In the genomic region with DNA sequence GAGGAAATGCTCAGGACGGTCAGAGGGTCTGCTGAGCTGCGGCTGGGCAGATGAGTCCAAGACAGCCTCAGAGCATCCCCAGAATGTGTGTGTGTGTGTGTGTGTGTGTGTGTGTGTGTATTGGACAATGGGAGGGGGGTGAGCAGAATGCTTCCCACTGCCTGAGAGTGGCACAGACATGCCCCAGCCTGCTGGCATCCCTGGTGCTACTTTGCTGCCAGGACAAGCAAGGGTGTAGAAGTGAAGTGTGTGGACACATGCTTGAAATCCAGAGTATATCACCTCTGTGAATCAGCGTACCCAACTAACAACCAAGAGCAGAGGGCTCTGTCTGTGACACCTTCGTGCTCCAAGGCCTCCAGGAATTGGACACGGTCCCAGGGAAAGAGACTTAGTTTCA, we compare ENCODE assay signal across 14 cellular contexts.
"Had no signal": no experiment of that assay in that cellular context is flagged by ENCODE, and none has a peak within 500 bp of the region (broad histone marks: within the 10 kb centered on the region; RNA-seq: fewer than 3 reads in every experiment).

No MANE protein-coding gene starts in this region.

- H3K4me3 ChIP-seq: colonic mucosa, heart left ventricle, mucosa of descending colon, ovary, right atrium auricular region, upper lobe of left lung had no signal

- H3K27me3 ChIP-seq: colonic mucosa, heart left ventricle, ovary, right atrium auricular region, upper lobe of left lung had no signal

- H3K36me3 ChIP-seq: colonic mucosa, heart left ventricle, ovary, right atrium auricular region, upper lobe of left lung had no signal

- H3K9me3 ChIP-seq: colonic mucosa, heart left ventricle, mucosa of descending colon, ovary, right atrium auricular region, upper lobe of left lung had no signal

- H3K27ac ChIP-seq: colonic mucosa, heart left ventricle, ovary, right atrium auricular region, upper lobe of left lung had no signal

- DNase-seq: colonic mucosa; dermis blood vessel endothelial cell; heart left ventricle; hippocampal formation; kidney glomerular epithelial cell; mucosa of descending colon; naive thymus-derived CD8-positive, alpha-beta T cell; small intestine; stimulated activated CD4-positive, alpha-beta T cell treated with anti-CD3 and anti-CD28 coated beads, Interleukin-12 subunit alpha, Interleukin-12 subunit beta, amount 100 ng/mL, for 4 hours; stimulated activated naive CD4-positive, alpha-beta T cell treated with Interleukin-2 at 50 U/mL for 16 hours; upper lobe of left lung had no signal

- H3K4me1 ChIP-seq: colonic mucosa, right atrium auricular region had no signal

- FAIRE-seq: frontal cortex, small intestine had no signal

- ATAC-seq: heart left ventricle; mucosa of descending colon; naive thymus-derived CD8-positive, alpha-beta T cell had no signal
